10 cellular contexts compared by ENCODE assay signal in genomic region chr2:99880148-99880983, GRCh38.
DNase-seq lines count a peak whose midpoint lies in the region; ATAC-seq, FAIRE-seq and TF ChIP-seq lines count a peak whose summit lies in the region.
"Had no signal": no experiment of that assay in that cellular context is flagged by ENCODE, and none has a peak within 500 bp of the region (broad histone marks: within the 10 kb centered on the region; RNA-seq: fewer than 3 reads in every experiment).

No MANE protein-coding gene starts in this region.

- H3K9ac ChIP-seq in GM23248: no peak overlapping the region

- in situ Hi-C loops in GM23248 (cut with MboI): no loop called here

- no peak for TF ChIP-seq CTCF in epithelial cell of proximal tubule (conservative IDR thresholded peaks at IDR 0.05; ENCODE audit: low read depth, low read length)

- DNase-seq in GM23248 (peak; percentile 74), RCC 7860 (ENCODE audit: low spot score) (peak; percentile 95), epithelial cell of proximal tubule (ENCODE audit: low read depth) (peak; percentile 87), skeletal muscle cell (ENCODE audit: low read depth) (peak; percentile 77), SW480 (ENCODE audit: low spot score) (no peak), epidermal melanocyte (ENCODE audit: insufficient read length, low spot score) (no peak)

- peaks cover 17% of the 10 kb centered on the region for H3F3A ChIP-seq in GM23248 (ENCODE audit: insufficient read depth)

- no peaks in the 10 kb centered on the region for H3K9me3 ChIP-seq in GM23248 (ENCODE audit: low read depth)
- H3K9me3 ChIP-seq: left lung had no signal

- no peak overlapping the region for H3K4me2 ChIP-seq in GM23248 (ENCODE audit: unreplicated experiment)

- H3K9me2 ChIP-seq in GM23248 (ENCODE audit: insufficient read depth): 0 out of 2 replicates have a peak, but pooled peaks cover 4% of the 10 kb centered on the region

- 74% methylated on average over 17 of the region's 17 CpGs for WGBS in GM23248 (ENCODE audit: low coverage in 1 of 2, low lambda C conversion rate in 2 of 2, missing lambda C conversion rate in 2 of 2), 2 experiments

- no peaks in the 10 kb centered on the region for H4K20me1 ChIP-seq in GM23248 (ENCODE audit: insufficient read depth)

- no peak for ATAC-seq in HG03175 (IDR thresholded peaks at IDR 0.05; ENCODE audit: unreplicated experiment)
- ATAC-seq: HCT116, left lung had no signal

- H3K4me1 ChIP-seq in GM23248 (ENCODE audit: insufficient read depth): peaks cover 32% of the 10 kb centered on the region

- H3K36me3 ChIP-seq in GM23248 (ENCODE audit: low read depth): no peaks in the 10 kb centered on the region
- H3K36me3 ChIP-seq: left lung had no signal

- H3K4me3 ChIP-seq in GM23248 (no peak overlapping the region), epithelial cell of proximal tubule (ENCODE audit: low read depth, low read length) (no peak overlapping the region), skeletal muscle cell (ENCODE audit: low read depth, low read length) (no peak overlapping the region)
- H3K4me3 ChIP-seq: left lung had no signal

- H3K79me2 ChIP-seq in GM23248 (ENCODE audit: insufficient read depth): no peaks in the 10 kb centered on the region

- H3K27ac ChIP-seq in GM23248: peak overlapping the region; percentile 20
- H3K27ac ChIP-seq: left lung had no signal

- no peak overlapping the region for H2AFZ ChIP-seq in GM23248

- FAIRE-seq in RCC 7860 (lab: Jason Lieb, UNC): peak; percentile 97
- FAIRE-seq: GM12892 had no signal

- no peaks in the 10 kb centered on the region for H3K27me3 ChIP-seq in GM23248 (replicated peaks; ENCODE audit: insufficient read depth)
- H3K27me3 ChIP-seq: left lung had no signal

Comparison
In these comparisons a context has a peak if more than half of its experiments do, and no peak if none do; other contexts are left out.
1. DNase-seq: peak in GM23248 (single experiment), RCC 7860 (single experiment), epithelial cell of proximal tubule (single experiment) and skeletal muscle cell (single experiment); none in SW480 (single experiment) and epidermal melanocyte (single experiment).